In the genomic region with DNA sequence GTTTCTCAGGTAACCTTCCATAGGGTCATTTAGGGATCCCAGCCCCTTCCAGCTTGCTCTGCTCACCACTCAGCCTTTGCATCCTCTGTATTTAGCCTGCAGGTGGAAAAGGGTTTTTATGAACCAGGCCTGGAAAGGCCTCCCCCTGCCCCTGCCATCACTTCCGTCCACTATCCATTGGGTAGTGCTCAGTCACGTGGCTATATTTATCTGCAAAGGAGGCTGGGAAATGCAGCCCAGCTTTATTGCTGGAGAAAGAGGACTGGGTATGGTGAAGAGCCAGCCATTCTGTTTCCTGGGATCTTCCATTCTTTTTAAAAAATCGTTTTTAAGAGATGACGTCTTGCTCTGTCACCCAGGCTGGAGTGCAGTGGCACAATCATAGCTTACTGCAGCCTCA, we compare ENCODE assay signal across 34 cellular contexts.
"Had no signal": no experiment of that assay in that cellular context is flagged by ENCODE, and none has a peak within 500 bp of the region (broad histone marks: within the 10 kb centered on the region; RNA-seq: fewer than 3 reads in every experiment).

No MANE protein-coding gene starts in this region.

- DNase-seq: Karpas-422, Kasumi-1, MG63, MM.1S, MV-4-11, NCI-H1048, NCI-H1092, NCI-H1092 treated with DMSO at 0.1 percent for 48 hours, NCI-H1105, NCI-H1105 treated with DMSO at 0.1 percent for 48 hours, NCI-H1417, NCI-H1417 treated with DMSO at 0.1 percent for 48 hours, NCI-H1436, NCI-H1436 treated with DMSO at 0.1 percent for 48 hours, NCI-H146, NCI-H1694, NCI-H1694 treated with DMSO at 0.1 percent for 48 hours, NCI-H187, NCI-H187 treated with DMSO at 0.1 percent for 48 hours, NCI-H1930, NCI-H2029, NCI-H2029 treated with DMSO at 0.1 percent for 48 hours, NCI-H2081, NCI-H2081 treated with DMSO at 0.1 percent for 48 hours, NCI-H2107, NCI-H2171, NCI-H2171 treated with DMSO at 0.1 percent for 48 hours, NCI-H2227 treated with DMSO at 0.1 percent for 48 hours, NCI-H226, NCI-H345, NCI-H446, NCI-H446 treated with DMSO at 0.1 percent for 48 hours, NCI-H510A, NCI-H510A treated with DMSO at 0.1 percent for 48 hours had no signal

- H3K36me3 ChIP-seq: MG63 had no signal

- H3K27me3 ChIP-seq: MG63 had no signal

- H3K4me3 ChIP-seq: MG63 had no signal
